In the genomic region with DNA sequence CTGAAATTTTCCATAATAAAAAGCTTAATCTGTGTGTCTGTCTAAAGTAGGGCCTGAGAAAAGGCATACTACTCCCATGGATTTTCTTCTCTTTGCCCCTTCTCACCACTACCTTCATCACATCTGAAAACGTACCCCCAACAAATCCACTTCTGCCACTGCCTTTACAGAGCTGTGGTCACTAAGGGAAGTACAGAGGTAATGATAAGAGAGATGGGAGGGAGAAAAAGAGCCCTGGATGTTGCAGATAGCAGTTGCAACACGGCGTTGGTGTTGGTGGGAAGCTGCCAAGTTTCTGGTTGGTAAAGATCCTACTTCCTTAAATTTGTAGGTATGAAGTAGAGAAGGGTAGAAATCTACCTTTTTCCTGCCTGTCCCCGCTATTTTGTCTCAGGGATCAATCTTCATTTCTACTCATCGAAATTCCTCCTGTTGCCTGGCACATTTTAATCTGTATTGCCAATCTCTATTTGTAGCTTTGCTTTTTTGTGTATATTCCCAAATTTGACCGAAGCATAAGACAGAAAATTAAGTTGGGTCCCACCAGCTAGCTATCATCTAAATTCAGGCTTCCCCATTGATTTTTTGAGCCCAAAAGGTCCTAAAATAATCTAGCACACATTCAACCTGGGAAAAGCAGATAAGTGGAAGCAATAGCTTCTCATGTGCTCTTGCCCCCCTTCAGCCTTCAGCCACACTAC, we compare ENCODE assay signal across 1 cellular context.
TF ChIP-seq lines count a peak whose summit lies in the region.

No MANE protein-coding gene starts in this region.

TF ChIP-seq in K562, 482 proteins besides CTCF, POLR2A, EP300 and RAD21 (continued from another document and continues in another):
- TF ChIP-seq ZNF609 (CRISPR knock-in tag; IDR thresholded peaks at IDR 0.05; ENCODE audit: borderline replicate concordance) (no peak), ZNF263 (CRISPR knock-in tag; IDR thresholded peaks at IDR 0.05; ENCODE audit: borderline replicate concordance) (no peak), SP1 (CRISPR knock-in tag; IDR thresholded peaks at IDR 0.05) (peak; percentile 28; the same call in 1 of the 2 replicates), POLR3A (IDR thresholded peaks at IDR 0.05; ENCODE audit: borderline replicate concordance, extremely low read depth, insufficient read depth, insufficient read length) (no peak), ARID1B (IDR thresholded peaks at IDR 0.05) (peak; percentile 99), SREBF2 (CRISPR knock-in tag; IDR thresholded peaks at IDR 0.05) (no peak), PCBP1 (IDR thresholded peaks at IDR 0.05; ENCODE audit: low read depth, low read length, poor library complexity, severe bottlenecking) (no peak), POLR2G (IDR thresholded peaks at IDR 0.05; ENCODE audit: low read depth, low read length) (no peak), ZNF274 (IDR thresholded peaks at IDR 0.05; ENCODE audit: borderline replicate concordance, low read depth, low read length) (peak; percentile 75; the same call in 1 of the 2 replicates), MCM5 (IDR thresholded peaks at IDR 0.05; ENCODE audit: low read depth) (no peak), ETV5 (CRISPR knock-in tag; IDR thresholded peaks at IDR 0.05; ENCODE audit: low read depth) (peak; percentile 68), SMC3 (conservative IDR thresholded peaks at IDR 0.05; ENCODE audit: insufficient read depth, low read depth, low read length) (0 out of 2 replicates have a peak, but pooled peaks have one; percentile 18), PRPF4 (IDR thresholded peaks at IDR 0.05; ENCODE audit: insufficient read depth, low read depth, low read length, poor library complexity, severe bottlenecking) (no peak), ADNP (tag; IDR thresholded peaks at IDR 0.05) (no peak), TRIM28 (IDR thresholded peaks at IDR 0.05) (peak; percentile 34; the same call in 1 of the 2 replicates), GTF2A2 (tag; IDR thresholded peaks at IDR 0.05) (no peak), ZHX1 (conservative IDR thresholded peaks at IDR 0.05; ENCODE audit: low read length) (0 out of 2 replicates have a peak, but pooled peaks have one; percentile 41), THAP12 (CRISPR knock-in tag; IDR thresholded peaks at IDR 0.05) (no peak), ILF3 (IDR thresholded peaks at IDR 0.05; ENCODE audit: borderline replicate concordance) (0 out of 2 replicates have a peak, but pooled peaks have one; percentile 24), CHD7 (IDR thresholded peaks at IDR 0.05; ENCODE audit: low read depth, low read length) (no peak), ZNF639 (CRISPR knock-in tag; conservative IDR thresholded peaks at IDR 0.05 in 1 of 2, IDR thresholded peaks at IDR 0.05 in 1 of 2) (no peak; a peak in 1 of 4 replicates), ETV1 (tag; conservative IDR thresholded peaks at IDR 0.05; ENCODE audit: low read depth) (peak; percentile 81), SIN3B (IDR thresholded peaks at IDR 0.05; ENCODE audit: low read depth) (no peak), FUS (optimal IDR thresholded peaks at IDR 0.05; ENCODE audit: low read depth, low read length) (no peak)
- TF ChIP-seq, protein P1, sequence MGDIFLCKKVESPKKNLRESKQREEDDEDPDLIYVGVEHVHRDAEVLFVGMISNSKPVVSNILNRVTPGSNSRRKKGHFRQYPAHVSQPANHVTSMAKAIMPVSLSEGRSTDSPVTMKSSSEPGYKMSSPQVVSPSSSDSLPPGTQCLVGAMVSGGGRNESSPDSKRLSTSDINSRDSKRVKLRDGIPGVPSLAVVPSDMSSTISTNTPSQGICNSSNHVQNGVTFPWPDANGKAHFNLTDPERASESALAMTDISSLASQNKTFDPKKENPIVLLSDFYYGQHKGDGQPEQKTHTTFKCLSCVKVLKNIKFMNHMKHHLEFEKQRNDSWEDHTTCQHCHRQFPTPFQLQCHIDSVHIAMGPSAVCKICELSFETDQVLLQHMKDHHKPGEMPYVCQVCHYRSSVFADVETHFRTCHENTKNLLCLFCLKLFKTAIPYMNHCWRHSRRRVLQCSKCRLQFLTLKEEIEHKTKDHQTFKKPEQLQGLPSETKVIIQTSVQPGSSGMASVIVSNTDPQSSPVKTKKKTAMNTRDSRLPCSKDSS (IDR thresholded peaks at IDR 0.05; ENCODE audit: low read depth, partially characterized antibody): no peak
